ENCODE assay signal across 3 cellular contexts in the genomic region with DNA sequence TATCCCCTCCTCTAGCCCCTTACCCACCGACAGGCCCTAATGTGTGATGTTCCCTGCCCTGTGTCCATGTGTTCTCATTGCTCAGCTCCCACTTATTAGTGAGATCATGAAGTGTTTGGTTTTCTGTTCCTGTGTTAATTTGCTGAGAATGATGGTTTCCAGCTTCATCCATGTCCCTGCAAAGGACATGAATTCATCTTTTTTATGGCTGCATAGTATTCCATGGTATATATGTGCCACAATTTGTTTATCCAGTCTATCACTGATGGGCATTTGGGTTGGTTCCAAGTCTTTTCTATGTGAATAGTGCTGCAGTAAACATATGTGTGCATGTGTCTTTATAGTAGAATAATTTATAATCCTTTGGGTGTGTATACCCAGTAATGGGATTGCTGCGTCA.
DNase-seq lines count a peak whose midpoint lies in the region; ATAC-seq, FAIRE-seq and TF ChIP-seq lines count a peak whose summit lies in the region.
"Not testable (repeated sequence)": the region's sequence is repeated elsewhere in the genome, so short reads cannot be mapped to it uniquely, and the experiment has no call there.

No MANE protein-coding gene starts in this region.

- FAIRE-seq in K562 (lab: Jason Lieb, UNC), result not testable (repeated sequence)

- H3K27me3 ChIP-seq in K562 (ENCODE audit: control insufficient read depth in 2 of 2, insufficient read depth in 2 of 2, low read length in 2 of 2), result not testable (repeated sequence)

- ATAC-seq in SK-N-SH treated with all-trans-retinoic acid at 6 μM for 48 hours, K562: not testable (repeated sequence)

- not testable (repeated sequence) for H3K4me3 ChIP-seq in HEK293 (ENCODE audit: low read depth, low read length); K562

- H3K9ac ChIP-seq in K562 (ENCODE audit: insufficient read depth in 1 of 2, low read depth in 2 of 2, low read length in 2 of 2), result not testable (repeated sequence)

- H3K9me3 ChIP-seq in HEK293 (ENCODE audit: control insufficient read depth, insufficient read depth, low read depth, low read length); K562 (replicated peaks; ENCODE audit: control insufficient read depth, insufficient read depth, low read depth, low read length): not testable (repeated sequence)

- not testable (repeated sequence) for BruUV-seq in K562 (replicated peaks; lab: Mats Ljungman, UMichigan)

- not testable (repeated sequence) for H3K36me3 ChIP-seq in HEK293 (ENCODE audit: control insufficient read depth in 2 of 2, insufficient read depth in 1 of 2, low read length in 2 of 2); K562 (ENCODE audit: control insufficient read depth, insufficient read depth, low read length)

- H4K20me1 ChIP-seq in K562 (replicated peaks; ENCODE audit: control insufficient read depth, insufficient read depth, low read length), result not testable (repeated sequence)

- WGBS in K562 (ENCODE audit: insufficient coverage, low coverage, missing lambda C conversion rate), result 79% methylated on average over 2 of the region's 2 CpGs

- not testable (repeated sequence) for H3K79me2 ChIP-seq in K562 (ENCODE audit: control insufficient read depth, insufficient read depth, low read length)

- not testable (repeated sequence) for TF ChIP-seq POLR2A in K562 (conservative IDR thresholded peaks at IDR 0.05)

- not testable (repeated sequence) for H3K27ac ChIP-seq in HEK293 (ENCODE audit: extremely low read depth, low read depth, low read length); K562 (ENCODE audit: extremely low read depth, low read depth, low read length)

- not testable (repeated sequence) for H2AFZ ChIP-seq in K562 (ENCODE audit: low read depth, low read length)

- CTCF ChIA-PET in HEK293 (lab: Yijun Ruan, JAX); K562 (lab: Yijun Ruan, JAX; ENCODE audit: low intra/inter-chr PET ratio): not testable (repeated sequence)

- in situ Hi-C loops in K562 (cut with MboI), result not testable (repeated sequence)

- TF ChIP-seq RAD21 in K562 (CRISPR knock-in tag; conservative IDR thresholded peaks at IDR 0.05 in 1 of 2, IDR thresholded peaks at IDR 0.05 in 1 of 2), result not testable (repeated sequence)

- TF ChIP-seq CTCF in HEK293 (tag by site-specific recombination; IDR thresholded peaks at IDR 0.05); K562 (IDR thresholded peaks at IDR 0.05 in 2 of 3, conservative IDR thresholded peaks at IDR 0.05 in 1 of 3; ENCODE audit: insufficient read depth in 2 of 3, low read depth in 1 of 3, low read length in 3 of 3): not testable (repeated sequence)

- not testable (repeated sequence) for TF ChIP-seq EP300 in K562 (IDR thresholded peaks at IDR 0.05; ENCODE audit: low read length)

- H3K9me1 ChIP-seq in K562 (ENCODE audit: control insufficient read depth, insufficient read depth, low read length), result not testable (repeated sequence)

- POLR2A ChIA-PET in HEK293 (lab: Yijun Ruan, JAX); K562 (lab: Yijun Ruan, JAX): not testable (repeated sequence)

- not testable (repeated sequence) for DNase-seq in K562 (ENCODE audit: extremely low read depth in 1 of 4, low spot score in 3 of 4)

- H3K4me2 ChIP-seq in K562 (ENCODE audit: insufficient read depth, low read length), result not testable (repeated sequence)

- not testable (repeated sequence) for H3K4me1 ChIP-seq in HEK293 (ENCODE audit: control insufficient read depth, insufficient read depth, low read length); K562 (replicated peaks in 1 of 2; ENCODE audit: control insufficient read depth in 2 of 2, insufficient read depth in 2 of 2, low read length in 2 of 2)

- intact Hi-C loops in K562 (cut with micrococcal nuclease), result not testable (repeated sequence)

TF ChIP-seq in HEK293, 187 proteins besides CTCF, POLR2A, EP300 and RAD21 (continues in another document):
- peak; percentile 93 for TF ChIP-seq ZNF146 (tag by site-specific recombination; IDR thresholded peaks at IDR 0.05)
- TF ChIP-seq, protein P1, sequence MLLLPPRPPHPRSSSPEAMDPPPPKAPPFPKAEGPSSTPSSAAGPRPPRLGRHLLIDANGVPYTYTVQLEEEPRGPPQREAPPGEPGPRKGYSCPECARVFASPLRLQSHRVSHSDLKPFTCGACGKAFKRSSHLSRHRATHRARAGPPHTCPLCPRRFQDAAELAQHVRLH (tag by site-specific recombination; IDR thresholded peaks at IDR 0.05), result peak; percentile 86

TF ChIP-seq in SK-N-SH treated with all-trans-retinoic acid at 6 μM for 48 hours, 23 proteins besides CTCF, POLR2A, EP300 and RAD21:
- TF ChIP-seq ZNF8 (CRISPR knock-in tag; IDR thresholded peaks at IDR 0.05), result peak; percentile 46; the same call in 1 of the 2 replicates

TF ChIP-seq in K562, 482 proteins besides CTCF, POLR2A, EP300 and RAD21:
- TF ChIP-seq ZNF146 (CRISPR knock-in tag; IDR thresholded peaks at IDR 0.05; ENCODE audit: unreplicated experiment), result peak; percentile 74
